In genomic region chr9:136793063-136793946, GRCh38 we compare ENCODE assay signal across 1 cellular context.
TF ChIP-seq lines count a peak whose summit lies in the region.

No MANE protein-coding gene starts in this region.

TF ChIP-seq in HepG2, 621 proteins besides CTCF, POLR2A, EP300 and RAD21 (continued from another document and continues in another):
- TF ChIP-seq CERS6 (CRISPR knock-in tag; IDR thresholded peaks at IDR 0.05) (no peak), NFE2L2 (IDR thresholded peaks at IDR 0.05; ENCODE audit: low read length) (no peak), ZKSCAN8 (CRISPR knock-in tag; IDR thresholded peaks at IDR 0.05; ENCODE audit: borderline replicate concordance) (0 out of 2 replicates have a peak, but pooled peaks have one; percentile 23), FOXA1 (IDR thresholded peaks at IDR 0.05) (no peak), FOXA1 (CRISPR knock-in tag; IDR thresholded peaks at IDR 0.05) (no peak), HINFP (CRISPR knock-in tag; IDR thresholded peaks at IDR 0.05; ENCODE audit: low read depth) (0 out of 2 replicates have a peak, but pooled peaks have one; percentile 34), ZBTB40 (IDR thresholded peaks at IDR 0.05) (no peak), ZBTB40 (CRISPR knock-in tag; IDR thresholded peaks at IDR 0.05) (0 out of 2 replicates have a peak, but pooled peaks have one; percentile 45), E2F1 (CRISPR knock-in tag; IDR thresholded peaks at IDR 0.05) (no peak), ZFP90 (CRISPR knock-in tag; IDR thresholded peaks at IDR 0.05; ENCODE audit: borderline replicate concordance) (no peak), CSRNP1 (CRISPR knock-in tag; IDR thresholded peaks at IDR 0.05) (no peak), MEIS2 (CRISPR knock-in tag; IDR thresholded peaks at IDR 0.05) (no peak; the same call in 1 of the 2 replicates), ZNF224 (CRISPR knock-in tag; IDR thresholded peaks at IDR 0.05) (no peak), ZNF547 (CRISPR knock-in tag; IDR thresholded peaks at IDR 0.05) (0 out of 2 replicates have a peak, but pooled peaks have one; percentile 15), ZNF431 (CRISPR knock-in tag; IDR thresholded peaks at IDR 0.05; ENCODE audit: borderline replicate concordance, low read depth) (0 out of 2 replicates have a peak, but pooled peaks have one; percentile 45), ZNF879 (CRISPR knock-in tag; IDR thresholded peaks at IDR 0.05) (no peak), PRPF4 (IDR thresholded peaks at IDR 0.05; ENCODE audit: low read depth, low read length, poor library complexity, severe bottlenecking) (no peak), SP5 (CRISPR knock-in tag; IDR thresholded peaks at IDR 0.05; ENCODE audit: borderline replicate concordance, low read depth) (peak; percentile 53; the same call in 1 of the 2 replicates), TFDP2 (CRISPR knock-in tag; IDR thresholded peaks at IDR 0.05) (peak; percentile 51), PAWR (CRISPR knock-in tag; IDR thresholded peaks at IDR 0.05; ENCODE audit: borderline replicate concordance) (no peak), SALL2 (CRISPR knock-in tag; IDR thresholded peaks at IDR 0.05) (no peak), MED13 (CRISPR knock-in tag; IDR thresholded peaks at IDR 0.05) (no peak), ZNF30 (CRISPR knock-in tag; IDR thresholded peaks at IDR 0.05) (no peak), ZSCAN25 (CRISPR knock-in tag; IDR thresholded peaks at IDR 0.05) (no peak), ZNF274 (CRISPR knock-in tag; IDR thresholded peaks at IDR 0.05) (no peak), ARNTL (CRISPR knock-in tag; IDR thresholded peaks at IDR 0.05) (no peak), ZNF451 (CRISPR knock-in tag; IDR thresholded peaks at IDR 0.05) (peak; percentile 47; the same call in 1 of the 2 replicates), PLRG1 (conservative IDR thresholded peaks at IDR 0.05) (no peak), AHR (CRISPR knock-in tag; IDR thresholded peaks at IDR 0.05) (no peak), KDM2A (CRISPR knock-in tag; IDR thresholded peaks at IDR 0.05; ENCODE audit: borderline replicate concordance, low read depth) (no peak), NFKBIZ (CRISPR knock-in tag; IDR thresholded peaks at IDR 0.05) (no peak), ZNF44 (CRISPR knock-in tag; IDR thresholded peaks at IDR 0.05) (no peak), AGO2 (optimal IDR thresholded peaks at IDR 0.05; ENCODE audit: low read depth, low read length) (peak; percentile 61), MYNN (CRISPR knock-in tag; IDR thresholded peaks at IDR 0.05; ENCODE audit: low read depth) (no peak), ZNF343 (CRISPR knock-in tag; IDR thresholded peaks at IDR 0.05) (no peak), ZNF10 (CRISPR knock-in tag; IDR thresholded peaks at IDR 0.05; ENCODE audit: borderline replicate concordance, low read depth) (no peak), HES4 (CRISPR knock-in tag; IDR thresholded peaks at IDR 0.05; ENCODE audit: borderline replicate concordance) (no peak), NCOA1 (CRISPR knock-in tag; IDR thresholded peaks at IDR 0.05) (no peak), ZMAT5 (CRISPR knock-in tag; IDR thresholded peaks at IDR 0.05; ENCODE audit: borderline replicate concordance, low read depth) (no peak), BCLAF1 (IDR thresholded peaks at IDR 0.05) (no peak), PHF21A (CRISPR knock-in tag; IDR thresholded peaks at IDR 0.05) (no peak), ZNF83 (CRISPR knock-in tag; IDR thresholded peaks at IDR 0.05; ENCODE audit: borderline replicate concordance) (0 out of 2 replicates have a peak, but pooled peaks have one; percentile 16), ELF3 (CRISPR knock-in tag; IDR thresholded peaks at IDR 0.05) (no peak), ZNF160 (CRISPR knock-in tag; IDR thresholded peaks at IDR 0.05) (no peak), ZNF264 (CRISPR knock-in tag; IDR thresholded peaks at IDR 0.05) (no peak)
